ENCODE assay signal across 8 cellular contexts in the genomic region with DNA sequence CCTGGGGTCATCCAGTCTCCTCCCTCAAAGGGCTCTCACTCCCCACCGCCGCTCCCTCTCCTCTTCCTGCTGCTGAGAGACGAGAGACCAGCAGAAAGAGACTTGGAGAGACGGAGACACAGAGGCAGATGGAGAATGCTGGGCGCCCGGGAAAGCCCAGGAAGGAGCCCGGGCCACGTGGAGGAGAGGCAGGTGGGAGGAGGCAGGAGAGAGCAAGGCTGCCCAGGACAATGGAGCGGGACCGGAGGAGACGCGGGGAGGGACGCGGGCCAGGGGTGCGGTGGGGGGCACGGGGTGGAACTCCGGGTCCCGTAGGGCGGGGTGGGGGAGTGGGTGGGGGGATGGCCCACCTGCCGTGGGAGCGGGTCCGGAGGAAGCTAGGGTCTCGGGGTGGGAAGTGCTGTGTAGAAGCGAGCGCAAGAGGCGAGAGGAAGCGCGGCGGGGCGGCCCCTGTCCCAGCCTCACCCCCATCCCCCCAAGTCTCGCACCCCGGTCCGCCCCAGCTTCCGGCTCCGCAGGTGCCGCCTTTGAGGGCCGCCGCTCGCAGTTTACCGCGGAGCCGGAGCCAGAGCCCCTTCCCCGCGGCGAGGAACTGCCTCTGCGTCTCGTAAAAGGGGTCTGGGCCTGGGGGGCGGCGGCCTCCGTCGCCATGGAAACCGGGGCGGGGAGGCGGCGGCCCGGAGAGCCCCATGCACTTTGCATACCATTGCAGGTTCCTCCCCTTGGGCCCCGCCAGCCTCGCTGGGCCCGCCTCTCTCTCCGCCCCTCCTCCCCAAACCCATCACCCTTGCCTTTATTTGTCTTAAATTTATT. TPM values are rescaled to one million over a fixed set of nuclear protein-coding genes. Genes with fewer than 3 reads are reported as not detected.
DNase-seq lines count a peak whose midpoint lies in the region; ATAC-seq and TF ChIP-seq lines count a peak whose summit lies in the region.

No MANE protein-coding gene starts in this region.

- CTCF ChIA-PET in IMR-90 (lab: Yijun Ruan, JAX), result no interaction called here

- peak overlapping the region; percentile 64; the same call in 1 of the 2 replicates for H4K91ac ChIP-seq in IMR-90 (ENCODE audit: insufficient read depth, low read depth, low read length)

- ATAC-seq in IMR-90 (ENCODE audit: low read depth), result peak; percentile 55

- H3K4me1 ChIP-seq in IMR-90 (ENCODE audit: control insufficient read depth, insufficient read depth, low read length) (peaks cover 5% of the 10 kb centered on the region; the same call in 1 of the 2 replicates), neural progenitor cell (peaks cover 28% of the 10 kb centered on the region), thyroid gland (peaks cover 9 to 27% of the 10 kb centered on the region in 2 donors)

- in situ Hi-C loops in IMR-90 (cut with MboI; ENCODE audit: low sequenced_read_pairs), result no loop called here

- intact Hi-C loops in IMR-90 (cut with micrococcal nuclease), result no loop called here
- intact Hi-C loops in thyroid gland (cut with DNase I), result no loop called here
- intact Hi-C loops in CD14-positive monocyte (cut with micrococcal nuclease), result no loop called here

- H3K4me3 Mint-ChIP-seq in endothelial cell (ENCODE audit: unreplicated experiment), result peak overlapping the region; percentile 51
- H3K4me3 Mint-ChIP-seq in neural progenitor cell, result peak overlapping the region; percentile 84
- H3K4me3 Mint-ChIP-seq in CD14-positive monocyte, result peak overlapping the region in 1 of 2 donors; percentile 66

- H3K27ac Mint-ChIP-seq in endothelial cell (ENCODE audit: unreplicated experiment), result no peak overlapping the region
- H3K27ac Mint-ChIP-seq in neural progenitor cell, result peak overlapping the region; percentile 72
- H3K27ac Mint-ChIP-seq in CD14-positive monocyte, result no peak overlapping the region

- H2AK9ac ChIP-seq in IMR-90 (replicated peaks; ENCODE audit: low read depth, low read length, poor library complexity), result peak overlapping the region; percentile 97

- peak overlapping the region; percentile 40; the same call in 1 of the 2 replicates for H2BK120ac ChIP-seq in IMR-90 (ENCODE audit: low read depth, low read length)

- H2BK15ac ChIP-seq in IMR-90 (ENCODE audit: low read depth, low read length), result no peak overlapping the region; the same call in 2 of the 3 replicates

- H3K9me3 ChIP-seq in IMR-90 (ENCODE audit: control insufficient read depth, insufficient read depth, low read length), result no peaks in the 10 kb centered on the region
- no peaks in the 10 kb centered on the region for H3K9me3 ChIP-seq in neural progenitor cell (ENCODE audit: low read depth)
- H3K9me3 ChIP-seq in thyroid gland, result no peaks in the 10 kb centered on the region

- BruUV-seq in IMR-90 (replicated peaks; lab: Mats Ljungman, UMichigan), result no TSS peak

- no peak overlapping the region for H3K9ac ChIP-seq in IMR-90 (ENCODE audit: low read depth, low read length)
- no peak overlapping the region for H3K9ac ChIP-seq in neural progenitor cell

- H3K9me3 Mint-ChIP-seq in endothelial cell (ENCODE audit: unreplicated experiment) (no peaks in the 10 kb centered on the region), neural progenitor cell (no peaks in the 10 kb centered on the region), CD14-positive monocyte (peaks cover 0 to 8% (median 0%) of the 10 kb centered on the region in 7 donors)

- no peaks in the 10 kb centered on the region for H3K36me3 Mint-ChIP-seq in endothelial cell (ENCODE audit: low read depth, unreplicated experiment)
- H3K36me3 Mint-ChIP-seq in neural progenitor cell, result no peaks in the 10 kb centered on the region
- no peaks in the 10 kb centered on the region for H3K36me3 Mint-ChIP-seq in CD14-positive monocyte

- TF ChIP-seq CTCF in IMR-90 (conservative IDR thresholded peaks at IDR 0.05; ENCODE audit: low read depth, low read length) (no peak), endothelial cell (IDR thresholded peaks at IDR 0.05; ENCODE audit: unreplicated experiment) (no peak), neural progenitor cell (IDR thresholded peaks at IDR 0.05) (no peak), thyroid gland (IDR thresholded peaks at IDR 0.05) (no peak), CD14-positive monocyte (IDR thresholded peaks at IDR 0.05) (no peak)

- H3F3A ChIP-seq in neural progenitor cell (ENCODE audit: low read depth), result peaks cover 18% of the 10 kb centered on the region

- POLR2A ChIA-PET in IMR-90 (lab: Charles Lee; ENCODE audit: unreplicated experiment), result no interaction called here

- H3K4me1 Mint-ChIP-seq in endothelial cell (ENCODE audit: unreplicated experiment) (peaks cover 30% of the 10 kb centered on the region), neural progenitor cell (peaks cover 60% of the 10 kb centered on the region), CD14-positive monocyte (peaks cover 13% of the 10 kb centered on the region)

- H2AFZ ChIP-seq in IMR-90 (replicated peaks; ENCODE audit: low read length, poor library complexity) (peak overlapping the region; percentile 81), neural progenitor cell (replicated peaks) (no peak overlapping the region)

- TF ChIP-seq RAD21 in IMR-90 (IDR thresholded peaks at IDR 0.05; ENCODE audit: low read length), result no peak

- dilution Hi-C loops in IMR-90 (cut with HindIII; ENCODE audit: low sequenced_read_pairs, unreplicated experiment), result no loop called here

- H3K27me3 ChIP-seq in IMR-90 (ENCODE audit: control insufficient read depth, insufficient read depth, low read length), result no peaks in the 10 kb centered on the region
- no peaks in the 10 kb centered on the region for H3K27me3 ChIP-seq in neural progenitor cell
- no peaks in the 10 kb centered on the region for H3K27me3 ChIP-seq in thyroid gland

- no peaks in the 10 kb centered on the region for H4K20me1 ChIP-seq in IMR-90 (ENCODE audit: insufficient read depth, low read length)
- H4K20me1 ChIP-seq in neural progenitor cell (ENCODE audit: low read depth), result no peaks in the 10 kb centered on the region

- no peak overlapping the region for H3K27ac ChIP-seq in IMR-90 (ENCODE audit: insufficient read depth, low read length)
- peak overlapping the region; percentile 10 for H3K27ac ChIP-seq in neural progenitor cell
- H3K27ac ChIP-seq in thyroid gland, result peak overlapping the region in 1 of 3 donors; percentile 30

- H3K9me1 ChIP-seq in IMR-90 (ENCODE audit: insufficient read depth, low read length), result peaks cover 9% of the 10 kb centered on the region; the same call in 1 of the 2 replicates

- peak overlapping the region; percentile 60; the same call in 1 of the 2 replicates for H3K4ac ChIP-seq in IMR-90 (ENCODE audit: low read depth, low read length)

- peak overlapping the region; percentile 5; the same call in 1 of the 2 replicates for H4K5ac ChIP-seq in IMR-90 (ENCODE audit: low read depth, low read length)

- H3K79me2 ChIP-seq in neural progenitor cell (ENCODE audit: low read depth), result no peaks in the 10 kb centered on the region

- TF ChIP-seq POLR2A in IMR-90 (IDR thresholded peaks at IDR 0.05; ENCODE audit: low read depth, low read length) (no peak), thyroid gland (IDR thresholded peaks at IDR 0.05) (no peak)

- no peak overlapping the region for H3K14ac ChIP-seq in IMR-90 (replicated peaks; ENCODE audit: low read depth, low read length)

- H3K4me3 ChIP-seq in IMR-90 (ENCODE audit: insufficient read depth, low read depth, low read length), result no peak overlapping the region
- H3K4me3 ChIP-seq in neural progenitor cell, result peak overlapping the region; percentile 60
- peak overlapping the region in 2 of 3 donors; percentile 30 to 51 for H3K4me3 ChIP-seq in thyroid gland (replicated peaks in 1 of 3)

- H2BK5ac ChIP-seq in IMR-90 (ENCODE audit: low read depth, low read length, poor library complexity, severe bottlenecking), result no peak overlapping the region

- H2BK20ac ChIP-seq in IMR-90 (ENCODE audit: low read depth, low read length), result no peak overlapping the region

- H2AK5ac ChIP-seq in IMR-90 (ENCODE audit: low read depth, low read length), result peak overlapping the region; percentile 57

- 0 out of 4 replicates have a peak overlapping the region, but pooled peaks of 1 of the 2 experiments have one; percentile 20 for H4K8ac ChIP-seq in IMR-90 (ENCODE audit: low read depth in 2 of 2, low read length in 2 of 2)

- H3K4me2 ChIP-seq in IMR-90 (ENCODE audit: low read depth, low read length) (peak overlapping the region; percentile 46; the same call in 1 of the 2 replicates), neural progenitor cell (peak overlapping the region; percentile 92)

- no peak overlapping the region for H3K23ac ChIP-seq in IMR-90 (ENCODE audit: low read depth, low read length)

- WGBS in IMR-90 (ENCODE audit: extremely low coverage in 2 of 2, insufficient read length in 1 of 2), 2 experiments, result 4% methylated on average over 11 of the region's 60 CpGs; no CpG with 5 or more reads in 1 of the 2 experiments
- 4 to 6% methylated on average over 27 to 36 of the region's 60 CpGs for WGBS in thyroid gland, 2 donors

- peak; percentile 93 for DNase-seq in ELF-1 (ENCODE audit: low read depth, low spot score)
- no peak for DNase-seq in IMR-90
- peak; percentile 82 for DNase-seq in activated CD8-positive, alpha-beta memory T cell treated with anti-CD3 and anti-CD28 coated beads for 24 hours
- DNase-seq in endothelial cell (ENCODE audit: low spot score), result peak; percentile 67
- peak; percentile 94 for DNase-seq in neural progenitor cell (ENCODE audit: low spot score)
- peak; percentile 67 to 69 for DNase-seq in thyroid gland
- DNase-seq in CD14-positive monocyte (ENCODE audit: low spot score), result no peak
- DNase-seq in NCI-H524 treated with DMSO at 0.1 percent for 48 hours (lab: John Stamatoyannopoulos, UW), result no peak

- H3K27me3 Mint-ChIP-seq in endothelial cell (ENCODE audit: unreplicated experiment), result peaks cover 10% of the 10 kb centered on the region
- H3K27me3 Mint-ChIP-seq in neural progenitor cell (ENCODE audit: insufficient read depth, low read depth), result peaks cover 16% of the 10 kb centered on the region
- peaks cover 51 to 75% (median 65%) of the 10 kb centered on the region in 3 donors for H3K27me3 Mint-ChIP-seq in CD14-positive monocyte (ENCODE audit: low read depth in 3 of 3)

- H3K18ac ChIP-seq in IMR-90 (ENCODE audit: low read depth, low read length), result no peak overlapping the region

- H3K56ac ChIP-seq in IMR-90 (ENCODE audit: extremely low read depth, insufficient read depth, low read length), result no peak overlapping the region

- H3K79me1 ChIP-seq in IMR-90 (ENCODE audit: low read depth in 1 of 2, low read length in 2 of 2), result peaks cover 0 to 7% of the 10 kb centered on the region in 2 experiments; a peak in 1 of 4 replicates

- no peaks in the 10 kb centered on the region for H3K36me3 ChIP-seq in IMR-90 (ENCODE audit: control insufficient read depth, insufficient read depth, low read length)
- no peaks in the 10 kb centered on the region for H3K36me3 ChIP-seq in neural progenitor cell
- no peaks in the 10 kb centered on the region for H3K36me3 ChIP-seq in thyroid gland

RNA-seq across cellular contexts. Expression of a gene that starts 11.7 kb away (rescaled TPM):
- total RNA-seq in IMR-90 (2012; rRNA removed) (22.5 and 24.0 TPM in 2 replicates), endothelial cell (ENCODE audit: unreplicated experiment) (109 TPM), neural progenitor cell (ENCODE audit: low replicate concordance) (14.9 and 40.9 TPM in 2 replicates), thyroid gland (10 to 100 TPM; 22.3 to 53.2 (median 29.3) TPM)
- polyA plus RNA-seq in IMR-90 (2012; rRNA removed) (72.6 and 82.5 TPM in 2 replicates), CD14-positive monocyte (not detected)
- 65.8 and 89.5 TPM in 2 replicates for polyA plus RNA-seq in IMR-90 (2012; cell fraction: cytosol; rRNA removed)
- polyA plus RNA-seq in IMR-90 (2012; cell fraction: nucleus; rRNA removed; ENCODE audit: low replicate concordance), result 96.5 and 215 TPM in 2 replicates

RNA-seq across cellular contexts. Expression of a gene that starts 44.9 kb away (rescaled TPM):
- total RNA-seq in IMR-90 (2012; rRNA removed), result 3.3 and 4.5 TPM in 2 replicates
- 16.8 and 17.2 TPM in 2 replicates for polyA plus RNA-seq in IMR-90 (2012; rRNA removed)
- polyA plus RNA-seq in IMR-90 (2012; cell fraction: cytosol; rRNA removed), result 13.6 and 18.3 TPM in 2 replicates
- 34.8 and 65.2 TPM in 2 replicates for polyA plus RNA-seq in IMR-90 (2012; cell fraction: nucleus; rRNA removed; ENCODE audit: low replicate concordance)
- 14.0 TPM for total RNA-seq in endothelial cell (ENCODE audit: unreplicated experiment)
- total RNA-seq in neural progenitor cell (ENCODE audit: low replicate concordance), result 10.9 and 22.2 TPM in 2 replicates
- total RNA-seq in thyroid gland, result 10 to 100 TPM; 11.9 to 32.3 (median 17.5) TPM
- polyA plus RNA-seq in CD14-positive monocyte, result 1 to 10 TPM; 2.2 to 2.3 TPM

Comparison
In these comparisons a context has a peak if more than half of its experiments do, and no peak if none do; other contexts are left out.
1. DNase-seq: peak in ELF-1 (single experiment), activated CD8-positive, alpha-beta memory T cell treated with anti-CD3 and anti-CD28 coated beads for 24 hours (single experiment), endothelial cell (single experiment), neural progenitor cell (single experiment) and thyroid gland (2 of 2); none in IMR-90 (single experiment), CD14-positive monocyte (single experiment) and NCI-H524 treated with DMSO at 0.1 percent for 48 hours (single experiment).